Comparison of ENCODE assay signal across 7 cellular contexts in genomic region chr18:71131918-71132317, GRCh38.
"Had no signal": no experiment of that assay in that cellular context is flagged by ENCODE, and none has a peak within 500 bp of the region (broad histone marks: within the 10 kb centered on the region; RNA-seq: fewer than 3 reads in every experiment).

No MANE protein-coding gene starts in this region.

- H3K27ac ChIP-seq: HL-60, KMS-11 had no signal

- DNase-seq: H9, HCEC 1CT, HFFc6, KBM-7 had no signal

- H2AFZ ChIP-seq: GM23338 had no signal

- H3K4me2 ChIP-seq: GM23338, KMS-11 had no signal

- H3K4me3 ChIP-seq: GM23338 had no signal
